In the genomic region with DNA sequence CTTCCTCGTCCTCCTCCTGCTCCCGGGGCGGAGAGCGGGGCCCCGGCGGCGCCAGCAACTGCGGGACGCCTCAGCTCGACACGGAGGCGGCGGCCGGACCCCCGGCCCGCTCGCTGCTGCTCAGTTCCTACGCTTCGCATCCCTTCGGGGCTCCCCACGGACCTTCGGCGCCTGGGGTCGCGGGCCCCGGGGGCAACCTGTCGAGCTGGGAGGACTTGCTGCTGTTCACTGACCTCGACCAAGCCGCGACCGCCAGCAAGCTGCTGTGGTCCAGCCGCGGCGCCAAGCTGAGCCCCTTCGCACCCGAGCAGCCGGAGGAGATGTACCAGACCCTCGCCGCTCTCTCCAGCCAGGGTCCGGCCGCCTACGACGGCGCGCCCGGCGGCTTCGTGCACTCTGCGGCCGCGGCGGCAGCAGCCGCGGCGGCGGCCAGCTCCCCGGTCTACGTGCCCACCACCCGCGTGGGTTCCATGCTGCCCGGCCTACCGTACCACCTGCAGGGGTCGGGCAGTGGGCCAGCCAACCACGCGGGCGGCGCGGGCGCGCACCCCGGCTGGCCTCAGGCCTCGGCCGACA, we compare ENCODE assay signal across 11 cellular contexts. TPM values are rescaled to one million over a fixed set of nuclear protein-coding genes. Genes with fewer than 3 reads are reported as not detected.
A peak's percentile ranks its signal among the peaks of the same experiment; 100 is the strongest.
DNase-seq lines count a peak whose midpoint lies in the region; ATAC-seq and TF ChIP-seq lines count a peak whose summit lies in the region.
"Had no signal": no experiment of that assay in that cellular context is flagged by ENCODE, and none has a peak within 500 bp of the region (broad histone marks: within the 10 kb centered on the region; RNA-seq: fewer than 3 reads in every experiment).

No MANE protein-coding gene starts in this region.

- peaks cover 45% of the 10 kb centered on the region for H3K27me3 Mint-ChIP-seq in HFFc6 (ENCODE audit: insufficient read depth)

- H3K9me3 Mint-ChIP-seq in HFFc6 = no peaks in the 10 kb centered on the region
- H3K9me3 Mint-ChIP-seq: T-cell had no signal

- TF ChIP-seq CTCF in HFFc6 (IDR thresholded peaks at IDR 0.05) = no peak
- no peak for TF ChIP-seq CTCF in cardiac fibroblast (IDR thresholded peaks at IDR 0.05; ENCODE audit: low read depth, low read length)
- no peak for TF ChIP-seq CTCF in liver (IDR thresholded peaks at IDR 0.05; ENCODE audit: low read depth, low read length, missing input control)
- TF ChIP-seq CTCF in stomach (IDR thresholded peaks at IDR 0.05) = no peak

- ATAC-seq in HG03354 (IDR thresholded peaks at IDR 0.05; ENCODE audit: poor library complexity, severe bottlenecking, unreplicated experiment) (no peak), HG03280 (IDR thresholded peaks at IDR 0.05; ENCODE audit: unreplicated experiment) (no peak)
- ATAC-seq: T-cell had no signal

- peak overlapping the region; percentile 94; the same call in 1 of the 2 replicates for H3K4me3 Mint-ChIP-seq in HFFc6

- no peak for TF ChIP-seq POLR2A in stomach (IDR thresholded peaks at IDR 0.05)

- no peak for TF ChIP-seq EP300 in stomach (IDR thresholded peaks at IDR 0.05)

- no peak overlapping the region for H3K27ac Mint-ChIP-seq in HFFc6
- H3K27ac Mint-ChIP-seq: T-cell had no signal

- H3K9me3 ChIP-seq in liver (ENCODE audit: control insufficient read depth in 4 of 4, low read length in 3 of 4) (no peaks in the 10 kb centered on the region), stomach (no peaks in the 10 kb centered on the region)

- H3K27me3 ChIP-seq in liver (ENCODE audit: control insufficient read depth in 4 of 4, insufficient read depth in 4 of 4, low read length in 3 of 4) = no peaks in the 10 kb centered on the region
- H3K27me3 ChIP-seq in stomach = peaks cover 8 to 96% (median 59%) of the 10 kb centered on the region in 3 donors

- H3K4me3 ChIP-seq in cardiac fibroblast (replicated peaks in 1 of 2; ENCODE audit: low read depth in 2 of 2, low read length in 2 of 2) (peak overlapping the region; percentile 77 to 89), liver (ENCODE audit: low read depth in 1 of 3, low read length in 3 of 3) (peak overlapping the region; percentile 89 to 96 (median 92)), stomach (peak overlapping the region; percentile 67 to 89 (median 80))

- H3K36me3 ChIP-seq in liver (ENCODE audit: control insufficient read depth in 4 of 4, insufficient read depth in 3 of 4, low read depth in 1 of 4, low read length in 3 of 4) = peaks cover 0 to 7% (median 0%) of the 10 kb centered on the region in 4 donors
- peaks cover 7 to 24% (median 18%) of the 10 kb centered on the region in 4 donors for H3K36me3 ChIP-seq in stomach

- no peak for TF ChIP-seq RAD21 in liver (IDR thresholded peaks at IDR 0.05)

- 44% methylated on average over 73 of the region's 73 CpGs for WGBS in liver
- WGBS in stomach, 5 donors = 1 to 4% (median 3%) methylated on average over 31 to 73 of the region's 73 CpGs

- H3K36me3 Mint-ChIP-seq in HFFc6 (ENCODE audit: low read depth) = no peaks in the 10 kb centered on the region
- H3K36me3 Mint-ChIP-seq: T-cell had no signal

- peaks cover 10% of the 10 kb centered on the region; the same call in 1 of the 2 replicates for H3K4me1 Mint-ChIP-seq in HFFc6 (ENCODE audit: low read depth)

- intact Hi-C loops in stomach (cut with DNase I; ENCODE audit: low total_unique reads) = no loop called here

- DNase-seq in HFFc6 (no peak), cardiac fibroblast (ENCODE audit: low read depth in 2 of 2) (peak in 1 of 2 donors; percentile 34), stomach (no peak), SIG-M5 (lab: John Stamatoyannopoulos, UW) (no peak), GM19240 (ENCODE audit: insufficient read length, low spot score) (no peak)
- DNase-seq: activated naive CD4-positive, alpha-beta T cell; NCI-H1436; T-cell had no signal

- H3K4me1 ChIP-seq in liver (ENCODE audit: control insufficient read depth in 4 of 4, insufficient read depth in 4 of 4, low read length in 3 of 4) = peaks cover 13 to 42% (median 26%) of the 10 kb centered on the region in 4 donors
- peaks cover 8 to 42% (median 37%) of the 10 kb centered on the region in 4 donors for H3K4me1 ChIP-seq in stomach

- peak overlapping the region; percentile 95 to 100 for H3K27ac ChIP-seq in liver (ENCODE audit: low read depth in 1 of 2, low read length in 2 of 2)
- H3K27ac ChIP-seq in stomach = peak overlapping the region; percentile 90 to 97 (median 95)

- no peak overlapping the region for H3K9ac ChIP-seq in liver (ENCODE audit: low read depth in 1 of 2, low read length in 2 of 2)

TF ChIP-seq in liver, 16 proteins besides CTCF, POLR2A, EP300 and RAD21:
- TF ChIP-seq GABPA (IDR thresholded peaks at IDR 0.05 in 1 of 2, conservative IDR thresholded peaks at IDR 0.05 in 1 of 2) (no peak), YY1 (IDR thresholded peaks at IDR 0.05) (no peak), JUND (IDR thresholded peaks at IDR 0.05) (no peak), SP1 (IDR thresholded peaks at IDR 0.05) (no peak), TAF1 (conservative IDR thresholded peaks at IDR 0.05) (no peak), HNF4A (conservative IDR thresholded peaks at IDR 0.05) (no peak), FOXA2 (IDR thresholded peaks at IDR 0.05) (no peak), EGR1 (IDR thresholded peaks at IDR 0.05; ENCODE audit: low read depth in 2 of 2) (no peak), HNF4G (IDR thresholded peaks at IDR 0.05) (no peak)
- TF ChIP-seq, protein P1, sequence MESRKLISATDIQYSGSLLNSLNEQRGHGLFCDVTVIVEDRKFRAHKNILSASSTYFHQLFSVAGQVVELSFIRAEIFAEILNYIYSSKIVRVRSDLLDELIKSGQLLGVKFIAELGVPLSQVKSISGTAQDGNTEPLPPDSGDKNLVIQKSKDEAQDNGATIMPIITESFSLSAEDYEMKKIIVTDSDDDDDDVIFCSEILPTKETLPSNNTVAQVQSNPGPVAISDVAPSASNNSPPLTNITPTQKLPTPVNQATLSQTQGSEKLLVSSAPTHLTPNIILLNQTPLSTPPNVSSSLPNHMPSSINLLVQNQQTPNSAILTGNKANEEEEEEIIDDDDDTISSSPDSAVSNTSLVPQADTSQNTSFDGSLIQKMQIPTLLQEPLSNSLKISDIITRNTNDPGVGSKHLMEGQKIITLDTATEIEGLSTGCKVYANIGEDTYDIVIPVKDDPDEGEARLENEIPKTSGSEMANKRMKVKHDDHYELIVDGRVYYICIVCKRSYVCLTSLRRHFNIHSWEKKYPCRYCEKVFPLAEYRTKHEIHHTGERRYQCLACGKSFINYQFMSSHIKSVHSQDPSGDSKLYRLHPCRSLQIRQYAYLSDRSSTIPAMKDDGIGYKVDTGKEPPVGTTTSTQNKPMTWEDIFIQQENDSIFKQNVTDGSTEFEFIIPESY (IDR thresholded peaks at IDR 0.05) = no peak
- TF ChIP-seq, protein P2, sequence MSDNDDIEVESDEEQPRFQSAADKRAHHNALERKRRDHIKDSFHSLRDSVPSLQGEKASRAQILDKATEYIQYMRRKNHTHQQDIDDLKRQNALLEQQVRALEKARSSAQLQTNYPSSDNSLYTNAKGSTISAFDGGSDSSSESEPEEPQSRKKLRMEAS (IDR thresholded peaks at IDR 0.05) = no peak
- TF ChIP-seq, protein P3, sequence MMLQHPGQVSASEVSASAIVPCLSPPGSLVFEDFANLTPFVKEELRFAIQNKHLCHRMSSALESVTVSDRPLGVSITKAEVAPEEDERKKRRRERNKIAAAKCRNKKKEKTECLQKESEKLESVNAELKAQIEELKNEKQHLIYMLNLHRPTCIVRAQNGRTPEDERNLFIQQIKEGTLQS (IDR thresholded peaks at IDR 0.05) = no peak

RNA-seq across cellular contexts. Expression of a gene that starts 2.0 kb away (rescaled TPM):
- 1 to 10 TPM in 4 of 6 experiments, under 1 TPM in 2; 0.28 to 1.8 (median 1.5) TPM for total RNA-seq in HFFc6 (2021; fragmentation: NEBNext Ultra II Directional; extraction: Animal tissue kit (Norgen Biotek cat#: 25700))
- total RNA-seq in liver (1 to 10 TPM; 3.5 to 6.6 TPM), stomach (100 to 1,000 TPM in 3 of 5 donors, 10 to 100 TPM in 2; 71.5 to 194 (median 180) TPM)
- polyA plus RNA-seq in liver (1 to 10 TPM; 1.8 to 6.2 TPM), stomach (10 to 100 TPM; 11.9 to 37.9 (median 31.1) TPM)

Comparison
In these comparisons a context has a peak if more than half of its experiments do, and no peak if none do; other contexts are left out.
1. RNA of a gene that starts 2.0 kb away (total RNA-seq): 71.5 to 194 TPM in stomach; 3.5 to 6.6 TPM in liver and 0.28 to 1.8 TPM in HFFc6; every median in the first group is over 4 times any median in the second.
2. Peak in every context shown above with its lines, with median percentiles within 50 percentile points of each other: H3K4me3 ChIP-seq.